Comparison of ENCODE assay signal across 25 cellular contexts in genomic region chr1:177495878-177496277, GRCh38.
DNase-seq lines count a peak whose midpoint lies in the region; ATAC-seq, FAIRE-seq and TF ChIP-seq lines count a peak whose summit lies in the region.
"Had no signal": no experiment of that assay in that cellular context is flagged by ENCODE, and none has a peak within 500 bp of the region (broad histone marks: within the 10 kb centered on the region; RNA-seq: fewer than 3 reads in every experiment).

No MANE protein-coding gene starts in this region.

- no peaks in the 10 kb centered on the region for H3K9me2 ChIP-seq in GM23248 (ENCODE audit: insufficient read depth)

- H3K27ac ChIP-seq in GM23248 (no peak overlapping the region), H1 (ENCODE audit: low read depth, low read length) (no peak overlapping the region), neural progenitor cell (no peak overlapping the region)
- H3K27ac ChIP-seq: KMS-11 had no signal

- no peaks in the 10 kb centered on the region for H3K36me3 Mint-ChIP-seq in neural progenitor cell
- no peaks in the 10 kb centered on the region for H3K36me3 Mint-ChIP-seq in type B pancreatic cell
- H3K36me3 Mint-ChIP-seq: CD4-positive, CD25-positive, alpha-beta regulatory T cell had no signal

- H2BK12ac ChIP-seq in H1 (ENCODE audit: low read depth, low read length): no peak overlapping the region

- H3K4me1 ChIP-seq in GM23248 (ENCODE audit: insufficient read depth) (no peaks in the 10 kb centered on the region), H1 (replicated peaks in 1 of 4; ENCODE audit: control insufficient read depth in 3 of 4, insufficient read depth in 4 of 4, low read length in 3 of 4) (no peaks in the 10 kb centered on the region), neural progenitor cell (no peaks in the 10 kb centered on the region)

- POLR2A ChIA-PET in H1 (lab: Charles Lee; ENCODE audit: partially characterized antibody): no interaction called here

- H3K27ac Mint-ChIP-seq in neural progenitor cell: no peak overlapping the region
- no peak overlapping the region for H3K27ac Mint-ChIP-seq in type B pancreatic cell
- H3K27ac Mint-ChIP-seq: B cell; CD4-positive, CD25-positive, alpha-beta regulatory T cell had no signal

- no peak overlapping the region for H2BK20ac ChIP-seq in H1 (ENCODE audit: low read length)

- peak; percentile 17 to 36 for TF ChIP-seq RAD21 in H1 (IDR thresholded peaks at IDR 0.05 in 1 of 2, conservative IDR thresholded peaks at IDR 0.05 in 1 of 2; ENCODE audit: low read depth in 2 of 2, low read length in 2 of 2)

- no peaks in the 10 kb centered on the region for H3K9me3 ChIP-seq in GM23248 (ENCODE audit: low read depth)
- no peaks in the 10 kb centered on the region for H3K9me3 ChIP-seq in H1 (ENCODE audit: insufficient read depth in 2 of 2, low read depth in 1 of 2, low read length in 1 of 2)
- H3K9me3 ChIP-seq in neural progenitor cell (ENCODE audit: low read depth): no peaks in the 10 kb centered on the region

- H3K27me3 ChIP-seq in GM23248 (replicated peaks; ENCODE audit: insufficient read depth) (no peaks in the 10 kb centered on the region), H1 (replicated peaks in 1 of 4; ENCODE audit: control insufficient read depth in 3 of 4, extremely low read depth in 1 of 4, insufficient read depth in 3 of 4, low read length in 3 of 4) (no peaks in the 10 kb centered on the region), neural progenitor cell (no peaks in the 10 kb centered on the region)

- H3K9ac ChIP-seq in GM23248 (no peak overlapping the region), H1 (replicated peaks in 1 of 4; ENCODE audit: extremely low read depth in 1 of 4, low read depth in 3 of 4, low read length in 3 of 4) (no peak overlapping the region), neural progenitor cell (no peak overlapping the region)
- H3K9ac ChIP-seq: KMS-11 had no signal

- H3K14ac ChIP-seq in H1 (ENCODE audit: insufficient read length): no peak overlapping the region

- H3K4me2 ChIP-seq in GM23248 (ENCODE audit: unreplicated experiment) (no peak overlapping the region), H1 (ENCODE audit: insufficient read depth in 1 of 2, low read depth in 2 of 2, low read length in 2 of 2) (no peak overlapping the region), neural progenitor cell (no peak overlapping the region)
- H3K4me2 ChIP-seq: KMS-11 had no signal

- H3K79me2 ChIP-seq in GM23248 (ENCODE audit: insufficient read depth) (no peaks in the 10 kb centered on the region), H1 (ENCODE audit: control insufficient read depth in 1 of 2, insufficient read depth in 2 of 2, low read length in 2 of 2) (no peaks in the 10 kb centered on the region), neural progenitor cell (ENCODE audit: low read depth) (no peaks in the 10 kb centered on the region)

- TF ChIP-seq CTCF in H1 (IDR thresholded peaks at IDR 0.05; ENCODE audit: control extremely low read depth in 1 of 3, insufficient read depth in 1 of 3, low read depth in 1 of 3, low read length in 3 of 3) (peak in 1 of 3 experiments; percentile 29; a peak in 1 of 4 replicates), neural progenitor cell (IDR thresholded peaks at IDR 0.05) (peak; percentile 31), type B pancreatic cell (conservative IDR thresholded peaks at IDR 0.05) (no peak)

- H2BK5ac ChIP-seq in H1 (ENCODE audit: low read depth, low read length): no peak overlapping the region

- WGBS in GM23248 (ENCODE audit: low coverage in 1 of 2, low lambda C conversion rate in 2 of 2, missing lambda C conversion rate in 2 of 2), 2 experiments: 6 to 8% methylated on average over 2 of the region's 2 CpGs
- WGBS in H1 (ENCODE audit: extremely low coverage in 1 of 2, insufficient coverage in 1 of 2, insufficient read length in 1 of 2, insufficient replicate concordance in 2 of 2, low coverage in 1 of 2, low lambda C conversion rate in 2 of 2, missing lambda C conversion rate in 1 of 2), 2 experiments: 86% methylated on average over 2 of the region's 2 CpGs; no CpG with 5 or more reads in 1 of the 2 experiments

- H2AK5ac ChIP-seq in H1 (ENCODE audit: low read depth, low read length): no peak overlapping the region

- H3K4me3 Mint-ChIP-seq in neural progenitor cell (no peak overlapping the region), type B pancreatic cell (no peak overlapping the region)
- H3K4me3 Mint-ChIP-seq: B cell; CD4-positive, CD25-positive, alpha-beta regulatory T cell had no signal

- FAIRE-seq in H1 (lab: Jason Lieb, UNC): no peak
- FAIRE-seq: H54, RCC 7860 had no signal

- H3K79me1 ChIP-seq in H1 (ENCODE audit: low read depth, low read length): no peaks in the 10 kb centered on the region

- H3K23me2 ChIP-seq in H1 (ENCODE audit: low read depth, low read length): no peaks in the 10 kb centered on the region

- in situ Hi-C loops in GM23248 (cut with MboI): no loop called here

- H3F3A ChIP-seq in GM23248 (ENCODE audit: insufficient read depth) (no peaks in the 10 kb centered on the region), neural progenitor cell (ENCODE audit: low read depth) (no peaks in the 10 kb centered on the region)

- ATAC-seq in GM18520 (IDR thresholded peaks at IDR 0.05; ENCODE audit: unreplicated experiment): no peak
- ATAC-seq: SK-N-SH treated with all-trans-retinoic acid at 6 μM for 48 hours had no signal

- H3K4me1 Mint-ChIP-seq in neural progenitor cell: no peaks in the 10 kb centered on the region
- H3K4me1 Mint-ChIP-seq in type B pancreatic cell (ENCODE audit: unreplicated experiment): no peaks in the 10 kb centered on the region
- H3K4me1 Mint-ChIP-seq: B cell; CD4-positive, CD25-positive, alpha-beta regulatory T cell had no signal

- no peak overlapping the region for H3K18ac ChIP-seq in H1 (ENCODE audit: extremely low read depth, low read length)

- no peak for TF ChIP-seq POLR2A in H1 (IDR thresholded peaks at IDR 0.05; ENCODE audit: control extremely low read depth in 1 of 2, low read depth in 2 of 2, low read length in 2 of 2)

- H3K56ac ChIP-seq in H1 (replicated peaks; ENCODE audit: insufficient read length, low read depth, low read length): no peak overlapping the region

- H3K4me3 ChIP-seq in GM23248: no peak overlapping the region
- no peak overlapping the region for H3K4me3 ChIP-seq in H1 (ENCODE audit: extremely low read depth in 1 of 4, insufficient read depth in 2 of 4, low read depth in 3 of 4, low read length in 4 of 4)
- no peak overlapping the region for H3K4me3 ChIP-seq in neural progenitor cell

- H2AFZ ChIP-seq in GM23248: no peak overlapping the region
- H2AFZ ChIP-seq in H1 (ENCODE audit: low read length): peak overlapping the region; percentile 80
- peak overlapping the region; percentile 58 for H2AFZ ChIP-seq in neural progenitor cell (replicated peaks)

- no peak overlapping the region for H3K23ac ChIP-seq in H1 (ENCODE audit: insufficient read length)

- no peak overlapping the region for H2BK120ac ChIP-seq in H1 (replicated peaks; ENCODE audit: low read depth, low read length)

- no peak overlapping the region for H4K8ac ChIP-seq in H1 (ENCODE audit: extremely low read depth, insufficient read depth, low read length)

- H3K9me3 Mint-ChIP-seq in neural progenitor cell (peaks cover 10% of the 10 kb centered on the region), type B pancreatic cell (peaks cover 4% of the 10 kb centered on the region)

- CTCF ChIA-PET in H1 (lab: Charles Lee; ENCODE audit: partially characterized antibody): interaction anchor here (0.6 to 1.4 kb wide), 6 partner anchors 8 to 449 kb away, joined by 3 to 4 read pairs (median 3); no protein-coding TSS in a partner anchor

- H3K27me3 Mint-ChIP-seq in neural progenitor cell (ENCODE audit: insufficient read depth, low read depth): no peaks in the 10 kb centered on the region
- H3K27me3 Mint-ChIP-seq in type B pancreatic cell: no peaks in the 10 kb centered on the region
- H3K27me3 Mint-ChIP-seq: B cell; CD4-positive, CD25-positive, alpha-beta regulatory T cell had no signal

- no peak overlapping the region for H4K91ac ChIP-seq in H1 (replicated peaks; ENCODE audit: insufficient read length, low read length)

- DNase-seq in GM23248: peak; percentile 3
- DNase-seq in RKO (ENCODE audit: low spot score): peak; percentile 1
- DNase-seq in H1 (ENCODE audit: low read depth in 1 of 2, low spot score in 2 of 2): no peak
- DNase-seq in neural progenitor cell (ENCODE audit: low spot score): peak; percentile 20
- DNase-seq in type B pancreatic cell (ENCODE audit: extremely low spot score, unreplicated experiment): no peak
- DNase-seq in mesenteric fat pad (ENCODE audit: low spot score): no peak
- no peak for DNase-seq in DMS114 treated with DMSO at 0.1 percent for 48 hours (lab: John Stamatoyannopoulos, UW; ENCODE audit: unreplicated experiment)
- DNase-seq: CD4-positive, CD25-positive, alpha-beta regulatory T cell; COR-L47; DMS 273 treated with DMSO at 0.1 percent for 48 hours; GDM1; NCI-H1048; NCI-H1436; NCI-H2029; NCI-H2171; NCI-H446; NCI-H526 treated with DMSO at 0.1 percent for 48 hours; Right ventricle myocardium superior; T-helper 1 cell had no signal

- no peak overlapping the region for H4K5ac ChIP-seq in H1 (ENCODE audit: insufficient read length, low read depth, low read length)

- no peak overlapping the region for H2BK15ac ChIP-seq in H1 (ENCODE audit: low read length)

- H4K20me1 ChIP-seq in GM23248 (ENCODE audit: insufficient read depth) (no peaks in the 10 kb centered on the region), H1 (replicated peaks in 1 of 2; ENCODE audit: control insufficient read depth in 1 of 2, insufficient read depth in 2 of 2, low read length in 2 of 2) (no peaks in the 10 kb centered on the region), neural progenitor cell (ENCODE audit: low read depth) (no peaks in the 10 kb centered on the region)

- no peak for TF ChIP-seq EP300 in H1 (IDR thresholded peaks at IDR 0.05; ENCODE audit: borderline replicate concordance in 1 of 2, low read depth in 2 of 2, low read length in 2 of 2)

- H3K36me3 ChIP-seq in GM23248 (ENCODE audit: low read depth) (no peaks in the 10 kb centered on the region), H1 (ENCODE audit: control insufficient read depth in 2 of 4, insufficient read depth in 4 of 4, low read length in 3 of 4) (no peaks in the 10 kb centered on the region), neural progenitor cell (peaks cover 5% of the 10 kb centered on the region)

- no peak overlapping the region for H3K4ac ChIP-seq in H1 (replicated peaks; ENCODE audit: insufficient read length, low read depth, low read length)

TF ChIP-seq in H1, 55 proteins besides CTCF, POLR2A, EP300 and RAD21:
- no peak for TF ChIP-seq KDM5A (IDR thresholded peaks at IDR 0.05; ENCODE audit: low read length)
- no peak for TF ChIP-seq SUZ12 (IDR thresholded peaks at IDR 0.05; ENCODE audit: low read length)
- no peak for TF ChIP-seq SRF (IDR thresholded peaks at IDR 0.05; ENCODE audit: low read depth, low read length)
- no peak for TF ChIP-seq HDAC2 (IDR thresholded peaks at IDR 0.05; ENCODE audit: borderline replicate concordance in 1 of 2, low read depth in 2 of 2, low read length in 2 of 2)
TF ChIP-seq in H1: peak in this region for 0.

Comparison
In these comparisons a context has a peak if more than half of its experiments do, and no peak if none do; other contexts are left out.
1. DNase-seq: peak in GM23248 (single experiment), RKO (single experiment) and neural progenitor cell (single experiment); none in H1 (0 of 2), type B pancreatic cell (single experiment), mesenteric fat pad (single experiment) and DMS114 treated with DMSO at 0.1 percent for 48 hours (single experiment).